ENCODE assay signal across 20 cellular contexts in the genomic region with DNA sequence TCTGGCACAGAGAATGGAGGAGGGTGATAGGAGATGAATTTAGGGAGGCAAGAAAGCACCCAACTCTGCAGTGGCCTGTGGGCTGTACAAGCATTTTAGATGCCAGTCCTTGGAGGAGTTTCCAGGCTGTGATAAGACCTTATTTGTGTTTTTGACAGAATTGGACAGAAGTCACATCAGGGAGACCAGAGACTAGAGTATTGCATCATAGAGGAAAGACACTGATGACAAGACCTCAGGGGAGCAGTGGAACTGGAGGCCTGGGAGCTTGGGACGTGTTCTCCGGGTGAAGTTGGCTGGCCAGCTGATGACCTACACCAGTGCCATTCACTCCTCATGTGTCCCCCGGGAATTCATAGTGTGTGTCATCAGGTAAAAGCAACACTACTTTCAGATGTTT.
"Had no signal": no experiment of that assay in that cellular context is flagged by ENCODE, and none has a peak within 500 bp of the region (broad histone marks: within the 10 kb centered on the region; RNA-seq: fewer than 3 reads in every experiment).

No MANE protein-coding gene starts in this region.

- FAIRE-seq: RCC 7860 had no signal

- H3K27ac ChIP-seq: SJSA1, SK-N-MC had no signal

- H3K4me1 ChIP-seq: SJSA1 had no signal

- H3K4me3 ChIP-seq: SJSA1, SK-N-MC had no signal

- DNase-seq: Karpas-422, KG1, NCI-H1092 treated with DMSO at 0.1 percent for 48 hours, NCI-H1436, NCI-H187, NCI-H2029, NCI-H2081 treated with DMSO at 0.1 percent for 48 hours, NCI-H2171, NCI-H226, NCI-H446, NCI-H510A, NCI-H524 treated with DMSO at 0.1 percent for 48 hours, NCI-H69, NCI-H774, Right ventricle myocardium superior, RPMI8226, SIG-M5 had no signal

- H3K27me3 ChIP-seq: SJSA1 had no signal

- H3K36me3 ChIP-seq: SJSA1 had no signal
